In the genomic region with DNA sequence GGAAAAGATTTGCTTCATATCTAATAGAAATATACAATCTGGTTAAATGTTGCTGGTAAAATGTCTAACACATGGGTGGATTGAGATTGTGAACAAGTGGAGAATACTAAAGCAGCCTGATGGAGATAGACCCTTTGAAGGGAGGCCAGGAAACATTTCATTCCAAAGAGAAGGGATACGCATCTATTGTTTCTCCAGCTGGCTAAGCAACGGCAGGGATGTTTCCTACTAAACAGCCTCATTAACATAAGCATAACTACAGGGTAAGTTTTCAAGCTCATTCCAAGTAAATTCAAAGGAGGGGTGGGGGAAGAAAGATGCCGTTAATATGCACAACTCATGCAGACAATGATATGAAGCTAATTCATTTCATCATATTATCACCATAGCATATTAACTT, we compare ENCODE assay signal across 25 cellular contexts.
"Had no signal": no experiment of that assay in that cellular context is flagged by ENCODE, and none has a peak within 500 bp of the region (broad histone marks: within the 10 kb centered on the region; RNA-seq: fewer than 3 reads in every experiment).

No MANE protein-coding gene starts in this region.

- H3K27me3 ChIP-seq: ovary, right atrium auricular region, right lobe of liver, tibial nerve, uterus had no signal

- H3K4me1 Mint-ChIP-seq: mesothelial cell of epicardium; naive B cell; natural killer cell; nephron progenitor cell; stimulated activated memory B cell treated with anti-CD40 and anti-IgM and Interleukin-4, amounts not matched to agents 10 μg/mL and 1 μg/mL and 100 μg/mL, for 72 hours; stimulated activated naive CD8-positive, alpha-beta T cell treated with anti-CD3 and anti-CD28 coated beads, Interleukin-15, amount 100 ng/mL, for 72 hours had no signal

- H3K27me3 Mint-ChIP-seq: naive B cell; progenitor cell of endocrine pancreas; stimulated activated memory B cell treated with anti-CD40 and anti-IgM and Interleukin-4, amounts not matched to agents 10 μg/mL and 1 μg/mL and 100 μg/mL, for 72 hours; stimulated activated naive CD8-positive, alpha-beta T cell treated with anti-CD3 and anti-CD28 coated beads, Interleukin-15, amount 100 ng/mL, for 72 hours; type B pancreatic cell had no signal

- H3K9me3 ChIP-seq: ovary, right atrium auricular region, right lobe of liver, tibial nerve, uterus had no signal

- H3K4me1 ChIP-seq: right atrium auricular region, right lobe of liver, tibial nerve, uterus had no signal

- H3K4me3 ChIP-seq: lung, ovary, right atrium auricular region, right lobe of liver, smooth muscle cell, tibial nerve, uterus had no signal

- H3K36me3 Mint-ChIP-seq: mesothelial cell of epicardium; naive B cell; natural killer cell; stimulated activated memory B cell treated with anti-CD40 and anti-IgM and Interleukin-4, amounts not matched to agents 10 μg/mL and 1 μg/mL and 100 μg/mL, for 72 hours; type B pancreatic cell had no signal

- DNase-seq: hypothalamus; islet precursor cell; mesendoderm; naive B cell; natural killer cell; nephron progenitor cell; ovary; right lobe of liver; stimulated activated CD4-positive, alpha-beta T cell treated with anti-CD3 and anti-CD28 coated beads, Interleukin-1b, Interleukin-23, amount 100 ng/mL, for 48 hours; stimulated activated CD4-positive, alpha-beta T cell treated with anti-CD3 and anti-CD28 coated beads, Interleukin-2, amount 100 ng/mL, for 48 hours; stimulated activated CD4-positive, alpha-beta T cell treated with anti-CD3 and anti-CD28 coated beads, Interleukin-4, amount 100 ng/mL, for 4 hours; stimulated activated CD8-positive, alpha-beta memory T cell treated with anti-CD3 and anti-CD28 coated beads, Interleukin-4, amount 100 ng/mL, for 48 hours; stimulated activated naive CD4-positive, alpha-beta T cell treated with Interleukin-2 at 50 U/mL for 16 hours; stimulated activated naive CD8-positive, alpha-beta T cell treated with anti-CD3 and anti-CD28 coated beads, Interleukin-15, amount 100 ng/mL, for 72 hours; substantia nigra; uterus had no signal

- ATAC-seq: left lobe of liver; natural killer cell; right lobe of liver; stimulated activated memory B cell treated with anti-CD40 and anti-IgM and Interleukin-4, amounts not matched to agents 10 μg/mL and 1 μg/mL and 100 μg/mL, for 72 hours; stimulated activated naive CD8-positive, alpha-beta T cell treated with anti-CD3 and anti-CD28 coated beads, Interleukin-15, amount 100 ng/mL, for 72 hours had no signal

- H3K27ac ChIP-seq: ovary, right atrium auricular region, right lobe of liver, tibial nerve, uterus had no signal

- H3K36me3 ChIP-seq: ovary, right atrium auricular region, right lobe of liver, tibial nerve, uterus had no signal

- H3K27ac Mint-ChIP-seq: mesothelial cell of epicardium; naive B cell; natural killer cell; nephron progenitor cell; progenitor cell of endocrine pancreas; stimulated activated memory B cell treated with anti-CD40 and anti-IgM and Interleukin-4, amounts not matched to agents 10 μg/mL and 1 μg/mL and 100 μg/mL, for 72 hours; stimulated activated naive CD8-positive, alpha-beta T cell treated with anti-CD3 and anti-CD28 coated beads, Interleukin-15, amount 100 ng/mL, for 72 hours; type B pancreatic cell had no signal

- H3K4me3 Mint-ChIP-seq: mesothelial cell of epicardium; naive B cell; natural killer cell; nephron progenitor cell; stimulated activated memory B cell treated with anti-CD40 and anti-IgM and Interleukin-4, amounts not matched to agents 10 μg/mL and 1 μg/mL and 100 μg/mL, for 72 hours; stimulated activated naive CD8-positive, alpha-beta T cell treated with anti-CD3 and anti-CD28 coated beads, Interleukin-15, amount 100 ng/mL, for 72 hours; type B pancreatic cell had no signal

- H3K9me3 Mint-ChIP-seq: stimulated activated memory B cell treated with anti-CD40 and anti-IgM and Interleukin-4, amounts not matched to agents 10 μg/mL and 1 μg/mL and 100 μg/mL, for 72 hours; stimulated activated naive CD8-positive, alpha-beta T cell treated with anti-CD3 and anti-CD28 coated beads, Interleukin-15, amount 100 ng/mL, for 72 hours; type B pancreatic cell had no signal
